Comparison of ENCODE assay signal across 8 cellular contexts in genomic region chr7:26200113-26200443, GRCh38. TPM values are rescaled to one million over a fixed set of nuclear protein-coding genes. Genes with fewer than 3 reads are reported as not detected.
DNase-seq lines count a peak whose midpoint lies in the region; ATAC-seq and TF ChIP-seq lines count a peak whose summit lies in the region.

No MANE protein-coding gene starts in this region.

- peaks cover 61% of the 10 kb centered on the region for H3K36me3 Mint-ChIP-seq in type B pancreatic cell

- H3K27ac ChIP-seq in HUES6 (ENCODE audit: low read depth, low read length) = peak overlapping the region; percentile 98

- peak overlapping the region; percentile 100 for H3K9ac ChIP-seq in HUES6 (ENCODE audit: low read length)

- H3K4me3 ChIP-seq in GM12865 (ENCODE audit: low read depth, low read length) (peak overlapping the region; percentile 80), HUES6 (ENCODE audit: low read depth, low read length) (peak overlapping the region; percentile 97)

- intact Hi-C loops in Right ventricle myocardium inferior (cut with DNase I) = no loop called here

- H3K9me3 ChIP-seq in HUES6 (ENCODE audit: control insufficient read depth, insufficient read depth, low read depth, low read length) = no peaks in the 10 kb centered on the region

- DNase-seq in GM12865 (ENCODE audit: low read depth) (peak; percentile 79), SK-MEL-5 (ENCODE audit: low read depth, low spot score) (peak; percentile 68), Right ventricle myocardium inferior (ENCODE audit: missing footprints) (peak; percentile 86), pons (ENCODE audit: low spot score) (peak; percentile 70), type B pancreatic cell (ENCODE audit: extremely low spot score, unreplicated experiment) (peak; percentile 83)
- peak; percentile 78 for DNase-seq in activated naive CD4-positive, alpha-beta T cell treated with anti-CD3 and anti-CD28 coated beads, Interleukin-2, amount 50 U/mL, for 16 hours

- ATAC-seq in Right ventricle myocardium inferior (peak; percentile 18), GM18520 (IDR thresholded peaks at IDR 0.05; ENCODE audit: unreplicated experiment) (no peak)

- no peaks in the 10 kb centered on the region for H3K27me3 ChIP-seq in HUES6 (ENCODE audit: control insufficient read depth, insufficient read depth, low read length)

- in situ Hi-C loops in SK-MEL-5 (cut with HindIII; ENCODE audit: low pct_unique_long_range_greater_than_20kb, low sequenced_read_pairs) = no loop called here

- H3K27me3 Mint-ChIP-seq in type B pancreatic cell = peaks cover 7% of the 10 kb centered on the region

- peak overlapping the region; percentile 97 for H3K4me3 Mint-ChIP-seq in type B pancreatic cell

- H3K36me3 ChIP-seq in HUES6 (ENCODE audit: control insufficient read depth, insufficient read depth, low read length) = peaks cover 69% of the 10 kb centered on the region

- TF ChIP-seq CTCF in GM12865 (IDR thresholded peaks at IDR 0.05; ENCODE audit: insufficient read depth, low read depth, low read length, missing control alignments) = no peak
- TF ChIP-seq CTCF in type B pancreatic cell (conservative IDR thresholded peaks at IDR 0.05) = no peak

- H3K9me3 Mint-ChIP-seq in type B pancreatic cell = no peaks in the 10 kb centered on the region

- peaks cover 23% of the 10 kb centered on the region for H3K4me1 ChIP-seq in HUES6 (ENCODE audit: control insufficient read depth, insufficient read depth, low read length)

- peak overlapping the region; percentile 100 for H3K27ac Mint-ChIP-seq in type B pancreatic cell

- peaks cover 33% of the 10 kb centered on the region for H3K4me1 Mint-ChIP-seq in type B pancreatic cell (ENCODE audit: unreplicated experiment)

RNA-seq across cellular contexts. Expression of gene HNRNPA2B1, which starts 0.5 kb away (rescaled TPM):
- 201 and 235 TPM in 2 replicates for total RNA-seq in SK-MEL-5 (2014; rRNA removed; shearing (Covaris generic))
- polyA plus RNA-seq in SK-MEL-5 (2015; cell fraction: cytosol; rRNA removed) = 870 and 929 TPM in 2 replicates
- 1,335 and 1,362 TPM in 2 replicates for polyA plus RNA-seq in SK-MEL-5 (2015; cell fraction: nucleus; rRNA removed)
- total RNA-seq in Right ventricle myocardium inferior = 396 TPM
- 441 and 733 TPM in 2 replicates for total RNA-seq in type B pancreatic cell (ENCODE audit: low replicate concordance)

RNA-seq across cellular contexts. Expression of gene CBX3, which starts 1.5 kb away (rescaled TPM):
- 484 and 490 TPM in 2 replicates for total RNA-seq in SK-MEL-5 (2014; rRNA removed; shearing (Covaris generic))
- 329 and 389 TPM in 2 replicates for polyA plus RNA-seq in SK-MEL-5 (2015; cell fraction: cytosol; rRNA removed)
- 1,341 and 1,703 TPM in 2 replicates for polyA plus RNA-seq in SK-MEL-5 (2015; cell fraction: nucleus; rRNA removed)
- total RNA-seq in Right ventricle myocardium inferior (59.3 TPM), type B pancreatic cell (ENCODE audit: low replicate concordance) (108 and 188 TPM in 2 replicates)

RNA-seq across cellular contexts. Expression of gene NFE2L3, which starts 48.1 kb away (rescaled TPM):
- total RNA-seq in SK-MEL-5 (2014; rRNA removed; shearing (Covaris generic)) = 8.2 and 9.3 TPM in 2 replicates
- polyA plus RNA-seq in SK-MEL-5 (2015; cell fraction: cytosol; rRNA removed) = 7.3 and 10.6 TPM in 2 replicates
- polyA plus RNA-seq in SK-MEL-5 (2015; cell fraction: nucleus; rRNA removed) = 2.0 and 3.8 TPM in 2 replicates
- total RNA-seq in Right ventricle myocardium inferior (1.4 TPM), type B pancreatic cell (ENCODE audit: low replicate concordance) (6.5 and 10.5 TPM in 2 replicates)
